In the genomic region with DNA sequence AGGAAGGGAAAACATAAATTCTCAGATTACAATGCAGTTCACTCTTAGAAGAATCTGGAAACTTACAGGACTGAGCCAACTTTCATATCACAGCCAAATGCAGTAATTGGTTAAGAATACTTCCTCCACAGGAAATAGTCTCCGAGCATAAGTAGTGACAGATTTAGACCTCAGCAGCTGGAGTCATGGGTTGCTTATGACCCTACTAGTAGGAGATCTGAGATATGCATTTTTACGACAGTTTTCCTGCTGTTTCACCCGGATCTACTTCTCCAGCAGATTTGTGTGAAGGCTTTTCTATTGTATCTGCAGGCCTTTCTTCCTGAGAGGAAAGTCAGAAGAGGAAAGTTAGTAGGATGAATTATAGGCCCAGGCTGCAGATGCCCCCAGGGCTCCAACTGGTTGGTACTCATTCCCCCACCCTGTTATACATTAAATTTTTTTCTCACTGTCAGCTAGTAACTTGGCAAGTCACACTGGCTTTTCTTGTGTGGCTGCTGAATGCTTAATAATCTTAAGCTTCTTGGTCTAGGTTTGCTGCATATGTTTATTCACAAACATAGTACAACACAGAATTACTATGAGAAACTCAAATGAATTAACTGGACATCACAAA, we compare ENCODE assay signal across 15 cellular contexts.
DNase-seq lines count a peak whose midpoint lies in the region; ATAC-seq and TF ChIP-seq lines count a peak whose summit lies in the region.
"Had no signal": no experiment of that assay in that cellular context is flagged by ENCODE, and none has a peak within 500 bp of the region (broad histone marks: within the 10 kb centered on the region; RNA-seq: fewer than 3 reads in every experiment).

No MANE protein-coding gene starts in this region.

- no peaks in the 10 kb centered on the region for H3K36me3 ChIP-seq in SJSA1
- H3K36me3 ChIP-seq in fibroblast of lung (ENCODE audit: control insufficient read depth, insufficient read depth, low read length): no peaks in the 10 kb centered on the region
- no peaks in the 10 kb centered on the region for H3K36me3 ChIP-seq in skeletal muscle satellite cell (ENCODE audit: insufficient read depth, low read length)
- H3K36me3 ChIP-seq: gastroesophageal sphincter, thoracic aorta had no signal

- H4K20me1 ChIP-seq in fibroblast of lung (ENCODE audit: control insufficient read depth, extremely low read depth, insufficient read depth, low read length): no peaks in the 10 kb centered on the region

- H3K9me3 ChIP-seq in SJSA1 (replicated peaks) (no peaks in the 10 kb centered on the region), fibroblast of lung (ENCODE audit: control insufficient read depth, insufficient read depth, low read depth, low read length) (no peaks in the 10 kb centered on the region), skeletal muscle satellite cell (replicated peaks; ENCODE audit: low read length) (no peaks in the 10 kb centered on the region)
- H3K9me3 ChIP-seq: gastroesophageal sphincter, thoracic aorta had no signal

- ATAC-seq in GM19328 (IDR thresholded peaks at IDR 0.05; ENCODE audit: unreplicated experiment) (no peak), HG03469 (IDR thresholded peaks at IDR 0.05; ENCODE audit: unreplicated experiment) (no peak)
- ATAC-seq: activated CD8-positive, alpha-beta T cell treated with anti-CD3 and anti-CD28 coated beads, Interleukin-2, amount 10 ng/mL, durations not matched to agents 7 days and 5 days; gastroesophageal sphincter; naive thymus-derived CD4-positive, alpha-beta T cell had no signal

- no peak for TF ChIP-seq CTCF in fibroblast of lung (conservative IDR thresholded peaks at IDR 0.05 in 1 of 2, IDR thresholded peaks at IDR 0.05 in 1 of 2; ENCODE audit: low read depth in 1 of 2, low read length in 2 of 2)

- intact Hi-C loops in posterior vena cava (cut with DNase I): no loop called here

- H3K9ac ChIP-seq in fibroblast of lung (ENCODE audit: insufficient read depth, low read length): no peak overlapping the region
- H3K9ac ChIP-seq in skeletal muscle satellite cell (ENCODE audit: low read depth, low read length): no peak overlapping the region

- no peaks in the 10 kb centered on the region for H3K79me2 ChIP-seq in fibroblast of lung (ENCODE audit: control insufficient read depth, insufficient read depth, low read length)

- H3K4me1 ChIP-seq in SJSA1 (replicated peaks) (peaks cover 18% of the 10 kb centered on the region), fibroblast of lung (ENCODE audit: control insufficient read depth, extremely low read depth, insufficient read depth, low read length) (no peaks in the 10 kb centered on the region), skeletal muscle satellite cell (ENCODE audit: control insufficient read depth, insufficient read depth, low read length) (peaks cover 16% of the 10 kb centered on the region)
- H3K4me1 ChIP-seq: gastroesophageal sphincter had no signal

- DNase-seq in HCEC 1CT (peak; percentile 45), SJSA1 (ENCODE audit: low read depth in 1 of 2, low spot score in 2 of 2) (peak in 1 of 2 experiments; percentile 42), fibroblast of lung (ENCODE audit: low read depth in 2 of 2) (peak; percentile 20 to 84), posterior vena cava (ENCODE audit: low spot score) (no peak)
- DNase-seq: activated CD8-positive, alpha-beta T cell treated with anti-CD3 and anti-CD28 coated beads, Interleukin-2, amount 10 ng/mL, durations not matched to agents 7 days and 5 days; activated naive CD4-positive, alpha-beta T cell; KBM-7; naive thymus-derived CD4-positive, alpha-beta T cell; T-helper 9 cell had no signal

- no peaks in the 10 kb centered on the region for H3K27me3 ChIP-seq in SJSA1 (replicated peaks)
- H3K27me3 ChIP-seq in fibroblast of lung (ENCODE audit: control insufficient read depth, insufficient read depth, low read length): no peaks in the 10 kb centered on the region
- H3K27me3 ChIP-seq in skeletal muscle satellite cell (ENCODE audit: control insufficient read depth, insufficient read depth, low read length): no peaks in the 10 kb centered on the region
- H3K27me3 ChIP-seq: gastroesophageal sphincter had no signal

- H3K4me2 ChIP-seq in fibroblast of lung (ENCODE audit: extremely low read depth, insufficient read depth, low read length) (no peak overlapping the region), skeletal muscle satellite cell (ENCODE audit: low read length) (peak overlapping the region; percentile 52)

- H3K27ac ChIP-seq in SJSA1 (peak overlapping the region; percentile 62), fibroblast of lung (ENCODE audit: insufficient read depth, low read length) (no peak overlapping the region)
- H3K27ac ChIP-seq: gastroesophageal sphincter, thoracic aorta had no signal

- H3K4me3 ChIP-seq in SJSA1: no peak overlapping the region
- H3K4me3 ChIP-seq in fibroblast of lung (replicated peaks in 1 of 4; ENCODE audit: control extremely low read depth in 1 of 4, insufficient read depth in 1 of 4, low read depth in 3 of 4, low read length in 4 of 4): no peak overlapping the region
- peak overlapping the region; percentile 1 for H3K4me3 ChIP-seq in skeletal muscle satellite cell (ENCODE audit: low read length)
- H3K4me3 ChIP-seq: gastroesophageal sphincter, skin epidermis, thoracic aorta had no signal

- H2AFZ ChIP-seq in fibroblast of lung (ENCODE audit: low read length): no peak overlapping the region
